Comparison of ENCODE assay signal across 1 cellular context in genomic region chr15:44979617-44980339, GRCh38.
TF ChIP-seq lines count a peak whose summit lies in the region.
"Not testable (repeated sequence)": the region's sequence is repeated elsewhere in the genome, so short reads cannot be mapped to it uniquely, and the experiment has no call there.

No MANE protein-coding gene starts in this region.

TF ChIP-seq in HepG2, 621 proteins besides CTCF, POLR2A, EP300 and RAD21 (continues in another document):
- TF ChIP-seq TRIM24 (CRISPR knock-in tag; IDR thresholded peaks at IDR 0.05) (0 out of 2 replicates have a peak, but pooled peaks have one; percentile 35), ZBTB37 (CRISPR knock-in tag; IDR thresholded peaks at IDR 0.05) (0 out of 2 replicates have a peak, but pooled peaks have one; percentile 36), FOXJ3 (CRISPR knock-in tag; IDR thresholded peaks at IDR 0.05; ENCODE audit: borderline replicate concordance) (peak; percentile 91; the same call in 1 of the 2 replicates), HOXA5 (CRISPR knock-in tag; IDR thresholded peaks at IDR 0.05) (peak; percentile 51; the same call in 1 of the 2 replicates), SOX6 (CRISPR knock-in tag; IDR thresholded peaks at IDR 0.05) (peak; percentile 95), FOXA1 (CRISPR knock-in tag; IDR thresholded peaks at IDR 0.05) (peak; percentile 83), ZNF263 (CRISPR knock-in tag; IDR thresholded peaks at IDR 0.05) (peak; percentile 43; the same call in 1 of the 2 replicates), ZNF501 (CRISPR knock-in tag; IDR thresholded peaks at IDR 0.05) (0 out of 2 replicates have a peak, but pooled peaks have one; percentile 33), ZMYM3 (CRISPR knock-in tag; IDR thresholded peaks at IDR 0.05) (0 out of 2 replicates have a peak, but pooled peaks have one; percentile 34), ZNF503 (CRISPR knock-in tag; IDR thresholded peaks at IDR 0.05) (peak; percentile 70), ZBTB7B (CRISPR knock-in tag; IDR thresholded peaks at IDR 0.05) (peak; percentile 100), NR2F6 (CRISPR knock-in tag; IDR thresholded peaks at IDR 0.05) (peak; percentile 39; the same call in 1 of the 2 replicates), SOX5 (CRISPR knock-in tag; IDR thresholded peaks at IDR 0.05; ENCODE audit: borderline replicate concordance) (peak; percentile 70; the same call in 1 of the 2 replicates), NONO (CRISPR knock-in tag; conservative IDR thresholded peaks at IDR 0.05) (peak; percentile 69; the same call in 1 of the 2 replicates), PATZ1 (CRISPR knock-in tag; IDR thresholded peaks at IDR 0.05) (peak; percentile 72), ZNF605 (CRISPR knock-in tag; IDR thresholded peaks at IDR 0.05) (peak; percentile 60), RXRB (CRISPR knock-in tag; IDR thresholded peaks at IDR 0.05; ENCODE audit: borderline replicate concordance) (peak; percentile 39; the same call in 1 of the 2 replicates), NFKBIZ (CRISPR knock-in tag; IDR thresholded peaks at IDR 0.05) (peak; percentile 32; the same call in 1 of the 2 replicates), MED1 (CRISPR knock-in tag; IDR thresholded peaks at IDR 0.05) (peak; percentile 74), XRCC5 (optimal IDR thresholded peaks at IDR 0.05; ENCODE audit: low read length) (peak; percentile 24), ZMYM4 (CRISPR knock-in tag; IDR thresholded peaks at IDR 0.05) (peak; percentile 62), TEAD3 (CRISPR knock-in tag; optimal IDR thresholded peaks at IDR 0.05; ENCODE audit: borderline replicate concordance) (peak; percentile 21), SIX4 (CRISPR knock-in tag; IDR thresholded peaks at IDR 0.05) (peak; percentile 42; the same call in 1 of the 2 replicates), SAP130 (CRISPR knock-in tag; IDR thresholded peaks at IDR 0.05; ENCODE audit: low read depth) (peak; percentile 63), RBFOX2 (IDR thresholded peaks at IDR 0.05; ENCODE audit: low read depth, low read length) (0 out of 2 replicates have a peak, but pooled peaks have one; percentile 40), HMG20A (CRISPR knock-in tag; IDR thresholded peaks at IDR 0.05; ENCODE audit: borderline replicate concordance) (peak; percentile 72), FOSL2 (CRISPR knock-in tag; IDR thresholded peaks at IDR 0.05) (peak; percentile 42; the same call in 1 of the 2 replicates), ZNF292 (CRISPR knock-in tag; IDR thresholded peaks at IDR 0.05; ENCODE audit: borderline replicate concordance, low read depth) (peak; percentile 85; the same call in 1 of the 2 replicates), GATA4 (IDR thresholded peaks at IDR 0.05; ENCODE audit: borderline replicate concordance, low read depth) (peak; percentile 97)
- TF ChIP-seq, protein P1, sequence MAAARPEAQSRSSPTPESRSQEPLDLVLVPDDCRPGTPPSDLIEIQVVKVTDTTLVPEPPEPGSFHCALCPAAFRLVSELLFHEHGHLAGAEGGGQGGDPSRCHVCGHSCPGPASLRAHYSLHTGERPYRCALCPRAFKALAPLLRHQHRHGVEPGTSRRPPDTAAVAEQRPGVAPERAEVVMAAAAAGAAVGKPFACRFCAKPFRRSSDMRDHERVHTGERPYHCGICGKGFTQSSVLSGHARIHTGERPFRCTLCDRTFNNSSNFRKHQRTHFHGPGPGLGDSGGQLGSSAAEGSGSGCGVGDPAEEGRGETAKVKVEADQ (CRISPR knock-in tag; IDR thresholded peaks at IDR 0.05; ENCODE audit: borderline replicate concordance) = peak; percentile 49; the same call in 1 of the 2 replicates
- TF ChIP-seq, protein P2, sequence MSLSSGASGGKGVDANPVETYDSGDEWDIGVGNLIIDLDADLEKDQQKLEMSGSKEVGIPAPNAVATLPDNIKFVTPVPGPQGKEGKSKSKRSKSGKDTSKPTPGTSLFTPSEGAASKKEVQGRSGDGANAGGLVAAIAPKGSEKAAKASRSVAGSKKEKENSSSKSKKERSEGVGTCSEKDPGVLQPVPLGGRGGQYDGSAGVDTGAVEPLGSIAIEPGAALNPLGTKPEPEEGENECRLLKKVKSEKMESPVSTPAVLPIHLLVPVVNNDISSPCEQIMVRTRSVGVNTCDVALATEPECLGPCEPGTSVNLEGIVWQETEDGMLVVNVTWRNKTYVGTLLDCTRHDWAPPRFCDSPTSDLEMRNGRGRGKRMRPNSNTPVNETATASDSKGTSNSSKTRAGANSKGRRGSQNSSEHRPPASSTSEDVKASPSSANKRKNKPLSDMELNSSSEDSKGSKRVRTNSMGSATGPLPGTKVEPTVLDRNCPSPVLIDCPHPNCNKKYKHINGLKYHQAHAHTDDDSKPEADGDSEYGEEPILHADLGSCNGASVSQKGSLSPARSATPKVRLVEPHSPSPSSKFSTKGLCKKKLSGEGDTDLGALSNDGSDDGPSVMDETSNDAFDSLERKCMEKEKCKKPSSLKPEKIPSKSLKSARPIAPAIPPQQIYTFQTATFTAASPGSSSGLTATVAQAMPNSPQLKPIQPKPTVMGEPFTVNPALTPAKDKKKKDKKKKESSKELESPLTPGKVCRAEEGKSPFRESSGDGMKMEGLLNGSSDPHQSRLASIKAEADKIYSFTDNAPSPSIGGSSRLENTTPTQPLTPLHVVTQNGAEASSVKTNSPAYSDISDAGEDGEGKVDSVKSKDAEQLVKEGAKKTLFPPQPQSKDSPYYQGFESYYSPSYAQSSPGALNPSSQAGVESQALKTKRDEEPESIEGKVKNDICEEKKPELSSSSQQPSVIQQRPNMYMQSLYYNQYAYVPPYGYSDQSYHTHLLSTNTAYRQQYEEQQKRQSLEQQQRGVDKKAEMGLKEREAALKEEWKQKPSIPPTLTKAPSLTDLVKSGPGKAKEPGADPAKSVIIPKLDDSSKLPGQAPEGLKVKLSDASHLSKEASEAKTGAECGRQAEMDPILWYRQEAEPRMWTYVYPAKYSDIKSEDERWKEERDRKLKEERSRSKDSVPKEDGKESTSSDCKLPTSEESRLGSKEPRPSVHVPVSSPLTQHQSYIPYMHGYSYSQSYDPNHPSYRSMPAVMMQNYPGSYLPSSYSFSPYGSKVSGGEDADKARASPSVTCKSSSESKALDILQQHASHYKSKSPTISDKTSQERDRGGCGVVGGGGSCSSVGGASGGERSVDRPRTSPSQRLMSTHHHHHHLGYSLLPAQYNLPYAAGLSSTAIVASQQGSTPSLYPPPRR (CRISPR knock-in tag; IDR thresholded peaks at IDR 0.05; ENCODE audit: borderline replicate concordance) = peak; percentile 90
- not testable (repeated sequence) for TF ChIP-seq SOX6, FOXA1, NR2F6, NONO (IDR thresholded peaks at IDR 0.05)
- TF ChIP-seq, protein P3, sequence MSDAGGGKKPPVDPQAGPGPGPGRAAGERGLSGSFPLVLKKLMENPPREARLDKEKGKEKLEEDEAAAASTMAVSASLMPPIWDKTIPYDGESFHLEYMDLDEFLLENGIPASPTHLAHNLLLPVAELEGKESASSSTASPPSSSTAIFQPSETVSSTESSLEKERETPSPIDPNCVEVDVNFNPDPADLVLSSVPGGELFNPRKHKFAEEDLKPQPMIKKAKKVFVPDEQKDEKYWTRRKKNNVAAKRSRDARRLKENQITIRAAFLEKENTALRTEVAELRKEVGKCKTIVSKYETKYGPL (CRISPR knock-in tag; IDR thresholded peaks at IDR 0.05) = peak; percentile 66; the same call in 1 of the 2 replicates
- TF ChIP-seq, protein P4, sequence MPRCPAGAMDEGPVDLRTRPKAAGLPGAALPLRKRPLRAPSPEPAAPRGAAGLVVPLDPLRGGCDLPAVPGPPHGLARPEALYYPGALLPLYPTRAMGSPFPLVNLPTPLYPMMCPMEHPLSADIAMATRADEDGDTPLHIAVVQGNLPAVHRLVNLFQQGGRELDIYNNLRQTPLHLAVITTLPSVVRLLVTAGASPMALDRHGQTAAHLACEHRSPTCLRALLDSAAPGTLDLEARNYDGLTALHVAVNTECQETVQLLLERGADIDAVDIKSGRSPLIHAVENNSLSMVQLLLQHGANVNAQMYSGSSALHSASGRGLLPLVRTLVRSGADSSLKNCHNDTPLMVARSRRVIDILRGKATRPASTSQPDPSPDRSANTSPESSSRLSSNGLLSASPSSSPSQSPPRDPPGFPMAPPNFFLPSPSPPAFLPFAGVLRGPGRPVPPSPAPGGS (CRISPR knock-in tag; IDR thresholded peaks at IDR 0.05) = 0 out of 2 replicates have a peak, but pooled peaks have one; percentile 45
- TF ChIP-seq, protein P5, sequence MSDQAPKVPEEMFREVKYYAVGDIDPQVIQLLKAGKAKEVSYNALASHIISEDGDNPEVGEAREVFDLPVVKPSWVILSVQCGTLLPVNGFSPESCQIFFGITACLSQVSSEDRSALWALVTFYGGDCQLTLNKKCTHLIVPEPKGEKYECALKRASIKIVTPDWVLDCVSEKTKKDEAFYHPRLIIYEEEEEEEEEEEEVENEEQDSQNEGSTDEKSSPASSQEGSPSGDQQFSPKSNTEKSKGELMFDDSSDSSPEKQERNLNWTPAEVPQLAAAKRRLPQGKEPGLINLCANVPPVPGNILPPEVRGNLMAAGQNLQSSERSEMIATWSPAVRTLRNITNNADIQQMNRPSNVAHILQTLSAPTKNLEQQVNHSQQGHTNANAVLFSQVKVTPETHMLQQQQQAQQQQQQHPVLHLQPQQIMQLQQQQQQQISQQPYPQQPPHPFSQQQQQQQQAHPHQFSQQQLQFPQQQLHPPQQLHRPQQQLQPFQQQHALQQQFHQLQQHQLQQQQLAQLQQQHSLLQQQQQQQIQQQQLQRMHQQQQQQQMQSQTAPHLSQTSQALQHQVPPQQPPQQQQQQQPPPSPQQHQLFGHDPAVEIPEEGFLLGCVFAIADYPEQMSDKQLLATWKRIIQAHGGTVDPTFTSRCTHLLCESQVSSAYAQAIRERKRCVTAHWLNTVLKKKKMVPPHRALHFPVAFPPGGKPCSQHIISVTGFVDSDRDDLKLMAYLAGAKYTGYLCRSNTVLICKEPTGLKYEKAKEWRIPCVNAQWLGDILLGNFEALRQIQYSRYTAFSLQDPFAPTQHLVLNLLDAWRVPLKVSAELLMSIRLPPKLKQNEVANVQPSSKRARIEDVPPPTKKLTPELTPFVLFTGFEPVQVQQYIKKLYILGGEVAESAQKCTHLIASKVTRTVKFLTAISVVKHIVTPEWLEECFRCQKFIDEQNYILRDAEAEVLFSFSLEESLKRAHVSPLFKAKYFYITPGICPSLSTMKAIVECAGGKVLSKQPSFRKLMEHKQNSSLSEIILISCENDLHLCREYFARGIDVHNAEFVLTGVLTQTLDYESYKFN (CRISPR knock-in tag; conservative IDR thresholded peaks at IDR 0.05) = peak; percentile 95
- TF ChIP-seq, protein P6, sequence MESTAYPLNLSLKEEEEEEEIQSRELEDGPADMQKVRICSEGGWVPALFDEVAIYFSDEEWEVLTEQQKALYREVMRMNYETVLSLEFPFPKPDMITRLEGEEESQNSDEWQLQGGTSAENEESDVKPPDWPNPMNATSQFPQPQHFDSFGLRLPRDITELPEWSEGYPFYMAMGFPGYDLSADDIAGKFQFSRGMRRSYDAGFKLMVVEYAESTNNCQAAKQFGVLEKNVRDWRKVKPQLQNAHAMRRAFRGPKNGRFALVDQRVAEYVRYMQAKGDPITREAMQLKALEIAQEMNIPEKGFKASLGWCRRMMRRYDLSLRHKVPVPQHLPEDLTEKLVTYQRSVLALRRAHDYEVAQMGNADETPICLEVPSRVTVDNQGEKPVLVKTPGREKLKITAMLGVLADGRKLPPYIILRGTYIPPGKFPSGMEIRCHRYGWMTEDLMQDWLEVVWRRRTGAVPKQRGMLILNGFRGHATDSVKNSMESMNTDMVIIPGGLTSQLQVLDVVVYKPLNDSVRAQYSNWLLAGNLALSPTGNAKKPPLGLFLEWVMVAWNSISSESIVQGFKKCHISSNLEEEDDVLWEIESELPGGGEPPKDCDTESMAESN (CRISPR knock-in tag; conservative IDR thresholded peaks at IDR 0.05) = 0 out of 2 replicates have a peak, but pooled peaks have one; percentile 25
